In genomic region chr11:128690746-128691091, GRCh38 we compare ENCODE assay signal across 13 cellular contexts. TPM values are rescaled to one million over a fixed set of nuclear protein-coding genes. Genes with fewer than 3 reads are reported as not detected.
DNase-seq lines count a peak whose midpoint lies in the region; ATAC-seq, FAIRE-seq and TF ChIP-seq lines count a peak whose summit lies in the region.
"Had no signal": no experiment of that assay in that cellular context is flagged by ENCODE, and none has a peak within 500 bp of the region (broad histone marks: within the 10 kb centered on the region; RNA-seq: fewer than 3 reads in every experiment).

No MANE protein-coding gene starts in this region.

- peak overlapping the region; percentile 14 for H3K27ac Mint-ChIP-seq in activated CD4-positive, alpha-beta T cell treated with anti-CD3 and anti-CD28 coated beads, Interleukin-2, amount 10 ng/mL, durations not matched to agents 24 days and 14 days
- H3K27ac Mint-ChIP-seq in naive B cell: peak overlapping the region in 2 of 6 donors; percentile 5 to 34
- H3K27ac Mint-ChIP-seq: activated CD4-positive, alpha-beta T cell treated with anti-CD3 and anti-CD28 coated beads, Interleukin-2, amount 10 ng/mL, durations not matched to agents 7 days and 5 days had no signal

- peaks cover 43% of the 10 kb centered on the region for H3K4me1 Mint-ChIP-seq in activated CD4-positive, alpha-beta T cell treated with anti-CD3 and anti-CD28 coated beads, Interleukin-2, amount 10 ng/mL, durations not matched to agents 24 days and 14 days
- peaks cover 50 to 52% (median 52%) of the 10 kb centered on the region in 3 donors for H3K4me1 Mint-ChIP-seq in naive B cell

- peak overlapping the region; percentile 11 for H3K4me3 Mint-ChIP-seq in activated CD4-positive, alpha-beta T cell treated with anti-CD3 and anti-CD28 coated beads, Interleukin-2, amount 10 ng/mL, durations not matched to agents 24 days and 14 days
- peak overlapping the region in 5 of 8 donors; percentile 2 to 99 (median 43) for H3K4me3 Mint-ChIP-seq in naive B cell

- H3K27me3 ChIP-seq in uterus: peaks cover 20 to 31% of the 10 kb centered on the region in 2 donors

- no peak for TF ChIP-seq POLR2A in uterus (IDR thresholded peaks at IDR 0.05)

- peaks cover 0 to 25% of the 10 kb centered on the region in 2 donors for H3K4me1 ChIP-seq in uterus

- peaks cover 4% of the 10 kb centered on the region for H3K36me3 Mint-ChIP-seq in activated CD4-positive, alpha-beta T cell treated with anti-CD3 and anti-CD28 coated beads, Interleukin-2, amount 10 ng/mL, durations not matched to agents 24 days and 14 days (ENCODE audit: low read depth)
- no peaks in the 10 kb centered on the region for H3K36me3 Mint-ChIP-seq in naive B cell

- H3K9me3 Mint-ChIP-seq in activated CD4-positive, alpha-beta T cell treated with anti-CD3 and anti-CD28 coated beads, Interleukin-2, amount 10 ng/mL, durations not matched to agents 24 days and 14 days: no peaks in the 10 kb centered on the region
- peaks cover 0 to 8% (median 0%) of the 10 kb centered on the region in 7 donors for H3K9me3 Mint-ChIP-seq in naive B cell
- H3K9me3 Mint-ChIP-seq: activated CD4-positive, alpha-beta T cell treated with anti-CD3 and anti-CD28 coated beads, Interleukin-2, amount 10 ng/mL, durations not matched to agents 7 days and 5 days had no signal

- FAIRE-seq in urothelium cell line (lab: Jason Lieb, UNC): no peak

- intact Hi-C loops in activated CD4-positive, alpha-beta T cell treated with anti-CD3 and anti-CD28 coated beads, Interleukin-2, amount 10 ng/mL, durations not matched to agents 24 days and 14 days (cut with micrococcal nuclease): loop anchor here (5.0 to 10.0 kb wide), 2 partner anchors 218 to 366 kb away; no protein-coding TSS in a partner anchor
- intact Hi-C loops in uterus (cut with DNase I; ENCODE audit: low total_unique reads) (no loop called here), head of caudate nucleus (cut with DNase I) (no loop called here)

- DNase-seq in activated CD4-positive, alpha-beta T cell treated with anti-CD3 and anti-CD28 coated beads, Interleukin-2, amount 10 ng/mL, durations not matched to agents 24 days and 14 days: no peak
- DNase-seq in activated CD4-positive, alpha-beta T cell treated with anti-CD3 and anti-CD28 coated beads for 1 hour: no peak
- DNase-seq in epithelial cell of esophagus (ENCODE audit: low read depth) (peak; percentile 54), naive B cell (no peak), uterus (no peak), urothelium cell line (ENCODE audit: low spot score) (no peak), head of caudate nucleus (no peak)
- DNase-seq: activated CD4-positive, alpha-beta T cell treated with anti-CD3 and anti-CD28 coated beads, Interleukin-2, amount 10 ng/mL, durations not matched to agents 7 days and 5 days; activated effector memory CD4-positive, alpha-beta T cell treated with anti-CD3 and anti-CD28 coated beads, Interleukin-2, amount 50 U/mL, for 16 hours; DMS79 treated with DMSO at 0.1 percent for 48 hours; NCI-H1930 had no signal

- peak overlapping the region; percentile 5 to 87 for H3K27ac ChIP-seq in uterus

- H3K36me3 ChIP-seq in uterus: no peaks in the 10 kb centered on the region

- ATAC-seq in naive B cell (ENCODE audit: low read depth in 2 of 2) (no peak), GM21619 (IDR thresholded peaks at IDR 0.05; ENCODE audit: unreplicated experiment) (no peak)

- no peak for TF ChIP-seq CTCF in epithelial cell of esophagus (IDR thresholded peaks at IDR 0.05; ENCODE audit: insufficient read depth, low read depth, low read length, missing control alignments)
- TF ChIP-seq CTCF in uterus (IDR thresholded peaks at IDR 0.05): no peak

- H3K4me3 ChIP-seq in epithelial cell of esophagus (ENCODE audit: low read length) (no peak overlapping the region), uterus (no peak overlapping the region)

- H3K9me3 ChIP-seq in uterus: no peaks in the 10 kb centered on the region
- H3K9me3 ChIP-seq: SK-N-SH had no signal

- H3K27me3 Mint-ChIP-seq in activated CD4-positive, alpha-beta T cell treated with anti-CD3 and anti-CD28 coated beads, Interleukin-2, amount 10 ng/mL, durations not matched to agents 24 days and 14 days: peaks cover 53% of the 10 kb centered on the region
- peaks cover 18 to 31% (median 18%) of the 10 kb centered on the region in 3 donors for H3K27me3 Mint-ChIP-seq in naive B cell

RNA-seq across cellular contexts. Expression of gene FLI1, which starts 3.2 kb away (rescaled TPM):
- total RNA-seq in activated CD4-positive, alpha-beta T cell treated with anti-CD3 and anti-CD28 coated beads, Interleukin-2, amount 10 ng/mL, durations not matched to agents 24 days and 14 days: 35.3 and 36.5 TPM in 2 replicates
- 100 to 1,000 TPM in 2 of 6 donors, 10 to 100 TPM in 4; 65.3 to 109 (median 88.3) TPM for polyA plus RNA-seq in naive B cell (ENCODE audit: low read depth in 6 of 6)
- total RNA-seq in uterus: 10 to 100 TPM; 12.4 to 56.0 (median 22.5) TPM
